19 cellular contexts compared by ENCODE assay signal in genomic region chr10:87782721-87783120, GRCh38. TPM values are rescaled to one million over a fixed set of nuclear protein-coding genes. Genes with fewer than 3 reads are reported as not detected.
A peak's percentile ranks its signal among the peaks of the same experiment; 100 is the strongest.
DNase-seq lines count a peak whose midpoint lies in the region; ATAC-seq and TF ChIP-seq lines count a peak whose summit lies in the region.
"Had no signal": no experiment of that assay in that cellular context is flagged by ENCODE, and none has a peak within 500 bp of the region (broad histone marks: within the 10 kb centered on the region; RNA-seq: fewer than 3 reads in every experiment).

No MANE protein-coding gene starts in this region.

- no peaks in the 10 kb centered on the region for H4K20me1 ChIP-seq in OCI-LY7 (ENCODE audit: insufficient read depth, low read length)

- ATAC-seq in activated CD4-positive, alpha-beta T cell treated with anti-CD3 and anti-CD28 coated beads for 36 hours: no peak
- no peak for ATAC-seq in central memory CD8-positive, alpha-beta T cell (replicated peaks; ENCODE audit: extremely low read depth, poor library complexity, severe bottlenecking)
- ATAC-seq: GM12878 had no signal

- BruUV-seq in OCI-LY7 (replicated peaks; lab: Mats Ljungman, UMichigan): no TSS peak

- no peaks in the 10 kb centered on the region for H3K4me1 ChIP-seq in OCI-LY7 (ENCODE audit: insufficient read depth, low read length, poor library complexity, severe bottlenecking)
- H3K4me1 ChIP-seq: HAP-1 had no signal

- CTCF ChIA-PET in activated CD4-positive, alpha-beta T cell treated with anti-CD3 and anti-CD28 coated beads for 36 hours (lab: Charles Lee): interaction anchor here (0.9 kb wide), 1 partner anchor 9 kb away, joined by 3 read pairs; no protein-coding TSS in a partner anchor
- CTCF ChIA-PET in OCI-LY7 (lab: Charles Lee; ENCODE audit: unreplicated experiment): no interaction called here

- peaks cover 40% of the 10 kb centered on the region for H3K36me3 Mint-ChIP-seq in activated CD4-positive, alpha-beta T cell treated with anti-CD3 and anti-CD28 coated beads for 36 hours (ENCODE audit: low read depth)
- peaks cover 39% of the 10 kb centered on the region for H3K36me3 Mint-ChIP-seq in central memory CD8-positive, alpha-beta T cell (ENCODE audit: insufficient read depth)
- H3K36me3 Mint-ChIP-seq in nephron progenitor cell (ENCODE audit: low read depth): peaks cover 47% of the 10 kb centered on the region

- H3K4me1 Mint-ChIP-seq in activated CD4-positive, alpha-beta T cell treated with anti-CD3 and anti-CD28 coated beads for 36 hours: peaks cover 2% of the 10 kb centered on the region
- H3K4me1 Mint-ChIP-seq in central memory CD8-positive, alpha-beta T cell: peaks cover 19% of the 10 kb centered on the region
- no peaks in the 10 kb centered on the region for H3K4me1 Mint-ChIP-seq in nephron progenitor cell
- H3K4me1 Mint-ChIP-seq: B cell had no signal

- no peak overlapping the region for H3K4me3 Mint-ChIP-seq in activated CD4-positive, alpha-beta T cell treated with anti-CD3 and anti-CD28 coated beads for 36 hours
- no peak overlapping the region for H3K4me3 Mint-ChIP-seq in central memory CD8-positive, alpha-beta T cell
- no peak overlapping the region for H3K4me3 Mint-ChIP-seq in nephron progenitor cell
- H3K4me3 Mint-ChIP-seq: B cell; CD4-positive, alpha-beta T cell; HFFc6 had no signal

- POLR2A ChIA-PET in activated CD4-positive, alpha-beta T cell treated with anti-CD3 and anti-CD28 coated beads for 36 hours (lab: Charles Lee): no interaction called here
- POLR2A ChIA-PET in OCI-LY7 (lab: Charles Lee): interaction anchor here (0.6 to 1.4 kb wide), 6 partner anchors 9 to 1799 kb away, joined by 3 to 7 read pairs (median 5); partner anchors contain the start of gene ATAD1

- no peak overlapping the region for H3K27ac ChIP-seq in OCI-LY7 (ENCODE audit: low read depth, low read length, poor library complexity, severe bottlenecking)
- H3K27ac ChIP-seq: 22Rv1, HL-60 had no signal

- intact Hi-C loops in activated CD4-positive, alpha-beta T cell treated with anti-CD3 and anti-CD28 coated beads for 36 hours (cut with DNase I, micrococcal nuclease): no loop called here
- intact Hi-C loops in OCI-LY7 (cut with micrococcal nuclease; ENCODE audit: unreplicated experiment): no loop called here

- H3K9me3 ChIP-seq in OCI-LY7 (ENCODE audit: low read length): no peaks in the 10 kb centered on the region; the same call in 1 of the 2 replicates
- H3K9me3 ChIP-seq: HAP-1 had no signal

- H3K4me3 ChIP-seq in OCI-LY7 (ENCODE audit: low read depth, low read length, poor library complexity, severe bottlenecking): no peak overlapping the region
- H3K4me3 ChIP-seq: GM12878, HAP-1 had no signal

- no peak for TF ChIP-seq CTCF in nephron progenitor cell (IDR thresholded peaks at IDR 0.05)
- no peak for TF ChIP-seq CTCF in OCI-LY7 (conservative IDR thresholded peaks at IDR 0.05; ENCODE audit: low read length)

- H3K9me2 ChIP-seq in OCI-LY7 (ENCODE audit: insufficient read depth, low read length): no peaks in the 10 kb centered on the region

- H3K27ac Mint-ChIP-seq in activated CD4-positive, alpha-beta T cell treated with anti-CD3 and anti-CD28 coated beads for 36 hours: peak overlapping the region; percentile 23
- peak overlapping the region; percentile 13 for H3K27ac Mint-ChIP-seq in central memory CD8-positive, alpha-beta T cell (ENCODE audit: low read depth)
- H3K27ac Mint-ChIP-seq in nephron progenitor cell: no peak overlapping the region
- H3K27ac Mint-ChIP-seq: B cell; CD4-positive, alpha-beta T cell; HFFc6 had no signal

- peaks cover 90% of the 10 kb centered on the region for H3K36me3 ChIP-seq in OCI-LY7 (ENCODE audit: insufficient read depth, low read length)

- H2AFZ ChIP-seq in OCI-LY7 (ENCODE audit: low read length): no peak overlapping the region

- H3K9me3 Mint-ChIP-seq in activated CD4-positive, alpha-beta T cell treated with anti-CD3 and anti-CD28 coated beads for 36 hours (ENCODE audit: low read depth): no peaks in the 10 kb centered on the region
- H3K9me3 Mint-ChIP-seq in central memory CD8-positive, alpha-beta T cell: no peaks in the 10 kb centered on the region
- H3K9me3 Mint-ChIP-seq in nephron progenitor cell: no peaks in the 10 kb centered on the region
- H3K9me3 Mint-ChIP-seq: CD4-positive, alpha-beta T cell; HFFc6 had no signal

- H3K4me2 ChIP-seq in OCI-LY7 (ENCODE audit: low read length): no peak overlapping the region

- DNase-seq in activated CD4-positive, alpha-beta T cell treated with anti-CD3 and anti-CD28 coated beads for 36 hours: no peak
- DNase-seq in activated CD4-positive, alpha-beta T cell treated with anti-CD3 and anti-CD28 coated beads for 48 hours: no peak
- peak; percentile 27 for DNase-seq in HCEC 1CT
- DNase-seq in central memory CD8-positive, alpha-beta T cell (ENCODE audit: low spot score in 2 of 2): no peak
- DNase-seq in kidney tubule cell (ENCODE audit: low spot score): peak; percentile 49
- DNase-seq in ureter (ENCODE audit: low spot score): no peak
- no peak for DNase-seq in nephron progenitor cell
- no peak for DNase-seq in OCI-LY7 (ENCODE audit: low spot score)
- DNase-seq: C1 segment of cervical spinal cord; CD4-positive, alpha-beta T cell; DMS79; GOT3; HFFc6; IMR-90 had no signal

- H3K27me3 Mint-ChIP-seq in activated CD4-positive, alpha-beta T cell treated with anti-CD3 and anti-CD28 coated beads for 36 hours: no peaks in the 10 kb centered on the region
- no peaks in the 10 kb centered on the region for H3K27me3 Mint-ChIP-seq in central memory CD8-positive, alpha-beta T cell
- no peaks in the 10 kb centered on the region for H3K27me3 Mint-ChIP-seq in nephron progenitor cell (ENCODE audit: low read depth, poor library complexity)
- H3K27me3 Mint-ChIP-seq: B cell; CD4-positive, alpha-beta T cell had no signal

- H3K79me2 ChIP-seq in OCI-LY7 (ENCODE audit: insufficient read depth, low read depth, low read length): peaks cover 26% of the 10 kb centered on the region; the same call in 1 of the 2 replicates

RNA-seq across cellular contexts. Expression of gene ATAD1, which starts 35.3 kb away (rescaled TPM):
- 10 to 100 TPM; 34.2 to 46.8 TPM for total RNA-seq in activated CD4-positive, alpha-beta T cell treated with anti-CD3 and anti-CD28 coated beads for 36 hours
- total RNA-seq in ureter: 69.8 TPM
- total RNA-seq in OCI-LY7 (2014; rRNA removed; shearing (Covaris generic)): 17.7 and 19.6 TPM in 2 replicates
- 44.7 and 47.7 TPM in 2 replicates for total RNA-seq in OCI-LY7 (2022)

Comparison
In these comparisons a context has a peak if more than half of its experiments do, and no peak if none do; other contexts are left out.
1. DNase-seq: peak in HCEC 1CT (single experiment) and kidney tubule cell (single experiment); none in activated CD4-positive, alpha-beta T cell treated with anti-CD3 and anti-CD28 coated beads for 36 hours (single experiment), activated CD4-positive, alpha-beta T cell treated with anti-CD3 and anti-CD28 coated beads for 48 hours (single experiment), central memory CD8-positive, alpha-beta T cell (0 of 2), ureter (single experiment), nephron progenitor cell (single experiment) and OCI-LY7 (single experiment).